In genomic region chr6:82385961-82386360, GRCh38 we compare ENCODE assay signal across 22 cellular contexts. TPM values are rescaled to one million over a fixed set of nuclear protein-coding genes. Genes with fewer than 3 reads are reported as not detected.
A peak's percentile ranks its signal among the peaks of the same experiment; 100 is the strongest.
DNase-seq lines count a peak whose midpoint lies in the region; ATAC-seq and TF ChIP-seq lines count a peak whose summit lies in the region.
"Had no signal": no experiment of that assay in that cellular context is flagged by ENCODE, and none has a peak within 500 bp of the region (broad histone marks: within the 10 kb centered on the region; RNA-seq: fewer than 3 reads in every experiment).

No MANE protein-coding gene starts in this region.

- H3K4me1 Mint-ChIP-seq in progenitor cell of endocrine pancreas (ENCODE audit: low read depth) = peaks cover 5% of the 10 kb centered on the region
- H3K4me1 Mint-ChIP-seq: activated naive CD8-positive, alpha-beta T cell treated with anti-CD3 and anti-CD28 coated beads for 36 hours; naive thymus-derived CD4-positive, alpha-beta T cell had no signal

- no peak for TF ChIP-seq CTCF in foreskin keratinocyte (conservative IDR thresholded peaks at IDR 0.05)
- TF ChIP-seq CTCF in dorsolateral prefrontal cortex (IDR thresholded peaks at IDR 0.05 in 54 of 56, conservative IDR thresholded peaks at IDR 0.05 in 2 of 56; ENCODE audit: low read depth in 1 of 56, partially characterized antibody in 56 of 56) = no peak
- no peak for TF ChIP-seq CTCF in progenitor cell of endocrine pancreas (IDR thresholded peaks at IDR 0.05; ENCODE audit: unreplicated experiment)

- H3K4me3 Mint-ChIP-seq in progenitor cell of endocrine pancreas (ENCODE audit: low read depth) = no peak overlapping the region
- H3K4me3 Mint-ChIP-seq: activated CD8-positive, alpha-beta T cell treated with anti-CD3 and anti-CD28 coated beads for 36 hours; activated naive CD8-positive, alpha-beta T cell treated with anti-CD3 and anti-CD28 coated beads for 36 hours; naive thymus-derived CD4-positive, alpha-beta T cell had no signal

- DNase-seq in DMS53 (lab: John Stamatoyannopoulos, UW) (peak; percentile 60), NCI-H1105 (lab: John Stamatoyannopoulos, UW) (peak; percentile 79), NCI-H748 treated with DMSO at 0.1 percent for 48 hours (lab: John Stamatoyannopoulos, UW) (peak; percentile 90), foreskin keratinocyte (peak in 1 of 2 donors; percentile 64), sciatic nerve (ENCODE audit: low spot score) (no peak), dorsolateral prefrontal cortex (no peak), progenitor cell of endocrine pancreas (ENCODE audit: low spot score, unreplicated experiment) (no peak)
- DNase-seq: activated CD8-positive, alpha-beta T cell treated with anti-CD3 and anti-CD28 coated beads for 36 hours; activated naive CD8-positive, alpha-beta T cell treated with anti-CD3 and anti-CD28 coated beads for 36 hours; activated T-cell treated with anti-CD3 and anti-CD28 coated beads, Interleukin-2, amount 50 U/mL, for 48 hours; brain microvascular endothelial cell; GF-D8; naive thymus-derived CD4-positive, alpha-beta T cell; NCI-H1048; posterior cingulate gyrus; small intestine; T-helper 1 cell had no signal

- H3K27me3 Mint-ChIP-seq in progenitor cell of endocrine pancreas = no peaks in the 10 kb centered on the region
- H3K27me3 Mint-ChIP-seq: naive thymus-derived CD4-positive, alpha-beta T cell had no signal

- intact Hi-C loops in sciatic nerve (cut with DNase I) (no loop called here), dorsolateral prefrontal cortex (cut with DNase I) (no loop called here)

- H3K27ac Mint-ChIP-seq in progenitor cell of endocrine pancreas = no peak overlapping the region
- H3K27ac Mint-ChIP-seq: activated CD8-positive, alpha-beta T cell treated with anti-CD3 and anti-CD28 coated beads for 36 hours; activated naive CD8-positive, alpha-beta T cell treated with anti-CD3 and anti-CD28 coated beads for 36 hours; naive thymus-derived CD4-positive, alpha-beta T cell had no signal

- peaks cover 11% of the 10 kb centered on the region for H3K4me1 ChIP-seq in foreskin keratinocyte

- H3K27me3 ChIP-seq in foreskin keratinocyte = no peaks in the 10 kb centered on the region
- H3K27me3 ChIP-seq in dorsolateral prefrontal cortex = peaks cover 0 to 4% (median 0%) of the 10 kb centered on the region in 45 donors
- H3K27me3 ChIP-seq: brain microvascular endothelial cell had no signal

- H3K27ac ChIP-seq in foreskin keratinocyte = no peak overlapping the region
- H3K27ac ChIP-seq in dorsolateral prefrontal cortex = no peak overlapping the region
- H3K27ac ChIP-seq: brain microvascular endothelial cell, thoracic aorta, VCaP had no signal

- no peaks in the 10 kb centered on the region for H3K9me3 Mint-ChIP-seq in progenitor cell of endocrine pancreas (ENCODE audit: low read depth)
- H3K9me3 Mint-ChIP-seq: activated CD8-positive, alpha-beta T cell treated with anti-CD3 and anti-CD28 coated beads for 36 hours; activated naive CD8-positive, alpha-beta T cell treated with anti-CD3 and anti-CD28 coated beads for 36 hours had no signal

- H3K36me3 Mint-ChIP-seq in progenitor cell of endocrine pancreas (ENCODE audit: insufficient read depth) = no peaks in the 10 kb centered on the region
- H3K36me3 Mint-ChIP-seq: activated naive CD8-positive, alpha-beta T cell treated with anti-CD3 and anti-CD28 coated beads for 36 hours; naive thymus-derived CD4-positive, alpha-beta T cell had no signal

- ATAC-seq in foreskin keratinocyte (peak; percentile 71), sciatic nerve (no peak), HG03460 (IDR thresholded peaks at IDR 0.05; ENCODE audit: unreplicated experiment) (no peak)
- ATAC-seq: activated CD8-positive, alpha-beta T cell treated with anti-CD3 and anti-CD28 coated beads for 36 hours; K562; naive thymus-derived CD4-positive, alpha-beta T cell had no signal

- no peak overlapping the region for H3K4me3 ChIP-seq in dorsolateral prefrontal cortex
- H3K4me3 ChIP-seq: K562, lung, thoracic aorta had no signal

RNA-seq across cellular contexts. Expression of gene TPBG, which starts 22.3 kb away (rescaled TPM):
- total RNA-seq in foreskin keratinocyte (46.7 and 49.5 TPM in 2 replicates), sciatic nerve (15.5 TPM), dorsolateral prefrontal cortex (10 to 100 TPM in 86 of 120 experiments, 1 to 10 TPM in 34; 3.1 to 34.2 (median 12.0) TPM), progenitor cell of endocrine pancreas (31.3 and 32.0 TPM in 2 replicates)
- polyA plus RNA-seq in foreskin keratinocyte = 37.5 and 42.0 TPM in 2 replicates
- total RNA-seq: activated CD8-positive, alpha-beta T cell treated with anti-CD3 and anti-CD28 coated beads for 36 hours; activated naive CD8-positive, alpha-beta T cell treated with anti-CD3 and anti-CD28 coated beads for 36 hours had no signal
- polyA plus RNA-seq: naive thymus-derived CD4-positive, alpha-beta T cell had no signal

Comparison
In these comparisons a context has a peak if more than half of its experiments do, and no peak if none do; other contexts are left out.
1. DNase-seq: peak in DMS53 (single experiment), NCI-H1105 (single experiment) and NCI-H748 treated with DMSO at 0.1 percent for 48 hours (single experiment); none in sciatic nerve (single experiment), dorsolateral prefrontal cortex (0 of 10) and progenitor cell of endocrine pancreas (single experiment).